Comparison of ENCODE assay signal across 19 cellular contexts in genomic region chr22:27154717-27155116, GRCh38.
DNase-seq lines count a peak whose midpoint lies in the region; ATAC-seq and TF ChIP-seq lines count a peak whose summit lies in the region.
"Had no signal": no experiment of that assay in that cellular context is flagged by ENCODE, and none has a peak within 500 bp of the region (broad histone marks: within the 10 kb centered on the region; RNA-seq: fewer than 3 reads in every experiment).

No MANE protein-coding gene starts in this region.

- no peaks in the 10 kb centered on the region for H3K36me3 ChIP-seq in lower lobe of right lung
- H3K36me3 ChIP-seq: SJCRH30 had no signal

- intact Hi-C loops in lower lobe of right lung (cut with DNase I), result no loop called here

- H3K4me3 Mint-ChIP-seq in endothelial cell (ENCODE audit: unreplicated experiment) (no peak overlapping the region), osteocyte (ENCODE audit: unreplicated experiment) (no peak overlapping the region)
- H3K4me3 Mint-ChIP-seq: HFFc6 had no signal

- no peak overlapping the region for H3K27ac ChIP-seq in lower lobe of right lung
- H3K27ac ChIP-seq: SJCRH30 had no signal

- H3K4me3 ChIP-seq in lower lobe of right lung, result no peak overlapping the region
- H3K4me3 ChIP-seq: A549, SJCRH30 had no signal

- peak overlapping the region; percentile 94 for H3K27ac Mint-ChIP-seq in endothelial cell (ENCODE audit: unreplicated experiment)
- no peak overlapping the region for H3K27ac Mint-ChIP-seq in osteocyte (ENCODE audit: unreplicated experiment)
- H3K27ac Mint-ChIP-seq: HFFc6 had no signal

- H3K4me1 Mint-ChIP-seq in endothelial cell (ENCODE audit: unreplicated experiment), result peaks cover 55% of the 10 kb centered on the region
- peaks cover 16% of the 10 kb centered on the region for H3K4me1 Mint-ChIP-seq in osteocyte (ENCODE audit: unreplicated experiment)

- no peaks in the 10 kb centered on the region for H3K27me3 Mint-ChIP-seq in endothelial cell (ENCODE audit: unreplicated experiment)
- H3K27me3 Mint-ChIP-seq in osteocyte (ENCODE audit: unreplicated experiment), result no peaks in the 10 kb centered on the region

- peak; percentile 89 for DNase-seq in CMK (ENCODE audit: low read depth)
- DNase-seq in UCSD-AML1 (lab: John Stamatoyannopoulos, UW; ENCODE audit: unreplicated experiment), result peak; percentile 15
- peak; percentile 78 for DNase-seq in endothelial cell (ENCODE audit: low spot score)
- peak; percentile 75 for DNase-seq in mesenteric fat pad (ENCODE audit: low spot score)
- no peak for DNase-seq in stimulated activated naive CD8-positive, alpha-beta T cell treated with anti-CD3 and anti-CD28 coated beads, Interleukin-15, Interleukin-2, amounts not matched to agents 100 U/mL and 50 U/mL, for 24 hours
- DNase-seq in osteocyte (ENCODE audit: extremely low spot score, unreplicated experiment), result no peak
- no peak for DNase-seq in lower lobe of right lung
- DNase-seq: Caco-2; DMS153; HFFc6; MV-4-11; NCI-H1417 treated with DMSO at 0.1 percent for 48 hours; NCI-H1930; NCI-H446 treated with DMSO at 0.1 percent for 48 hours; NK-92 treated with Interleukin-12 subunit alpha and Interleukin-12 subunit beta, amount 100 ng/mL, for 24 hours; RPMI8226; SJCRH30 had no signal

- H3K36me3 Mint-ChIP-seq in endothelial cell (ENCODE audit: low read depth, unreplicated experiment) (peaks cover 5% of the 10 kb centered on the region), osteocyte (ENCODE audit: unreplicated experiment) (no peaks in the 10 kb centered on the region)

- no peak for TF ChIP-seq CTCF in endothelial cell (IDR thresholded peaks at IDR 0.05; ENCODE audit: unreplicated experiment)
- TF ChIP-seq CTCF in osteocyte (IDR thresholded peaks at IDR 0.05), result no peak
- TF ChIP-seq CTCF in lower lobe of right lung (IDR thresholded peaks at IDR 0.05), result no peak

- H3K27me3 ChIP-seq in lower lobe of right lung (ENCODE audit: low read depth), result peaks cover 8% of the 10 kb centered on the region
- H3K27me3 ChIP-seq: SJCRH30 had no signal

- no peak for ATAC-seq in stimulated activated naive CD8-positive, alpha-beta T cell treated with anti-CD3 and anti-CD28 coated beads, Interleukin-15, Interleukin-2, amounts not matched to agents 100 U/mL and 50 U/mL, for 24 hours
- ATAC-seq in GM19023 (IDR thresholded peaks at IDR 0.05; ENCODE audit: unreplicated experiment) (no peak), lower lobe of right lung (no peak)
- ATAC-seq: A549 had no signal

- H3K9me3 Mint-ChIP-seq in endothelial cell (ENCODE audit: unreplicated experiment), result no peaks in the 10 kb centered on the region
- H3K9me3 Mint-ChIP-seq in osteocyte (ENCODE audit: unreplicated experiment), result peaks cover 4% of the 10 kb centered on the region
- H3K9me3 Mint-ChIP-seq: HFFc6 had no signal

- H3K4me1 ChIP-seq in lower lobe of right lung, result peaks cover 18% of the 10 kb centered on the region
- H3K4me1 ChIP-seq: Caco-2 had no signal

- H3K9me3 ChIP-seq in lower lobe of right lung, result peaks cover 3% of the 10 kb centered on the region
- H3K9me3 ChIP-seq: A549, Caco-2, SJCRH30 had no signal

Comparison
In these comparisons a context has a peak if more than half of its experiments do, and no peak if none do; other contexts are left out.
1. DNase-seq: peak in CMK (single experiment), UCSD-AML1 (single experiment), endothelial cell (single experiment) and mesenteric fat pad (single experiment); none in stimulated activated naive CD8-positive, alpha-beta T cell treated with anti-CD3 and anti-CD28 coated beads, Interleukin-15, Interleukin-2, amounts not matched to agents 100 U/mL and 50 U/mL, for 24 hours (single experiment), osteocyte (single experiment) and lower lobe of right lung (single experiment).